20 cellular contexts compared by ENCODE assay signal in the genomic region with DNA sequence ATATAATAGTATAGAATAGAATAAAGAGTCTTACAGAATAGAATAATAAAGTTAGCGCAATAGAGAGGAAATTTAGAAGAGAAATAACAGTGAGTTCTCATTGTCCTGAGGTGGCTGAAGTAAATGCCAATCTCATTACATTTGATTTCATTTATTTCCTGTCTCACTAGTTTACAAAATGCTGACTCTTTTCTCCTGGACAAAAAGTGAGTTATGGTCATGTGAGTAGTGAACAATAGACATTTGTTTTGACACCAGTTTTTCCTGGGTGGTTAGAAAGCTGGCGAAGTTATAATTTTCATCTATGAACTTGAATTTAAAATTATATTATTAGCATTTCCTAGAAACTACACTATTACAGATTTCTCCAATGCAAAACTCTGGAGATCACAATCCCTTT.
"Had no signal": no experiment of that assay in that cellular context is flagged by ENCODE, and none has a peak within 500 bp of the region (broad histone marks: within the 10 kb centered on the region; RNA-seq: fewer than 3 reads in every experiment).

No MANE protein-coding gene starts in this region.

- H3K9me3 ChIP-seq: heart left ventricle, psoas muscle, sigmoid colon, stomach, thoracic aorta, transverse colon had no signal

- H3K9me3 Mint-ChIP-seq: natural killer cell treated with Interleukin-12 subunit alpha and Interleukin-12 subunit beta and Interleukin-15 and Interleukin-18, amount 100 ng/mL, for 72 hours had no signal

- H3K4me3 ChIP-seq: cardiac muscle cell, heart left ventricle, psoas muscle, sigmoid colon, skin epidermis, stomach, thoracic aorta, transverse colon had no signal

- DNase-seq: cerebellar nuclear complex; heart left ventricle; hippocampal formation; midbrain; occipital lobe; psoas muscle; sigmoid colon; stimulated activated CD4-positive, alpha-beta T cell treated with anti-CD3 and anti-CD28 coated beads, Interleukin-2, amount 100 ng/mL, for 24 hours; stimulated activated CD4-positive, alpha-beta T cell treated with anti-CD3 and anti-CD28 coated beads, Interleukin-4, amount 100 ng/mL, for 4 hours; stimulated activated naive CD4-positive, alpha-beta T cell; stomach; substantia nigra; transverse colon had no signal

- H3K36me3 Mint-ChIP-seq: memory B cell; natural killer cell treated with Interleukin-12 subunit alpha and Interleukin-12 subunit beta and Interleukin-15 and Interleukin-18, amount 100 ng/mL, for 72 hours had no signal

- H3K27me3 Mint-ChIP-seq: dendritic cell treated with granulocyte-macrophage colony-stimulating factor and Interleukin-4, amounts not matched to agents 40 ng/mL and 50 ng/mL, for 4 days; memory B cell; natural killer cell treated with Interleukin-12 subunit alpha and Interleukin-12 subunit beta and Interleukin-15 and Interleukin-18, amount 100 ng/mL, for 72 hours had no signal

- H3K27ac ChIP-seq: cardiac muscle cell, heart left ventricle, parathyroid adenoma, psoas muscle, sigmoid colon, skin epidermis, stomach, thoracic aorta, transverse colon had no signal

- ATAC-seq: heart left ventricle; natural killer cell treated with Interleukin-12 subunit alpha and Interleukin-12 subunit beta and Interleukin-15 and Interleukin-18, amount 100 ng/mL, for 72 hours; psoas muscle had no signal

- H3K4me3 Mint-ChIP-seq: dendritic cell treated with granulocyte-macrophage colony-stimulating factor and Interleukin-4, amounts not matched to agents 40 ng/mL and 50 ng/mL, for 4 days; memory B cell; natural killer cell treated with Interleukin-12 subunit alpha and Interleukin-12 subunit beta and Interleukin-15 and Interleukin-18, amount 100 ng/mL, for 72 hours had no signal

- H3K27ac Mint-ChIP-seq: dendritic cell treated with granulocyte-macrophage colony-stimulating factor and Interleukin-4, amounts not matched to agents 40 ng/mL and 50 ng/mL, for 4 days; memory B cell; natural killer cell treated with Interleukin-12 subunit alpha and Interleukin-12 subunit beta and Interleukin-15 and Interleukin-18, amount 100 ng/mL, for 72 hours had no signal

- H3K27me3 ChIP-seq: cardiac muscle cell, heart left ventricle, sigmoid colon, stomach, transverse colon had no signal

- H3K4me1 Mint-ChIP-seq: memory B cell had no signal

- H3K4me1 ChIP-seq: heart left ventricle, parathyroid adenoma, psoas muscle, sigmoid colon, stomach, transverse colon had no signal

- H3K36me3 ChIP-seq: cardiac muscle cell, sigmoid colon, stomach, transverse colon had no signal
